8 cellular contexts compared by ENCODE assay signal in genomic region chr6:96202571-96202970, GRCh38.
"Had no signal": no experiment of that assay in that cellular context is flagged by ENCODE, and none has a peak within 500 bp of the region (broad histone marks: within the 10 kb centered on the region; RNA-seq: fewer than 3 reads in every experiment).

No MANE protein-coding gene starts in this region.

- DNase-seq: GM23248, GOT3, H7, H9, HCEC 1CT, HFFc6 had no signal

- FAIRE-seq: H1, H54 had no signal
